Comparison of ENCODE assay signal across 8 cellular contexts in the genomic region with DNA sequence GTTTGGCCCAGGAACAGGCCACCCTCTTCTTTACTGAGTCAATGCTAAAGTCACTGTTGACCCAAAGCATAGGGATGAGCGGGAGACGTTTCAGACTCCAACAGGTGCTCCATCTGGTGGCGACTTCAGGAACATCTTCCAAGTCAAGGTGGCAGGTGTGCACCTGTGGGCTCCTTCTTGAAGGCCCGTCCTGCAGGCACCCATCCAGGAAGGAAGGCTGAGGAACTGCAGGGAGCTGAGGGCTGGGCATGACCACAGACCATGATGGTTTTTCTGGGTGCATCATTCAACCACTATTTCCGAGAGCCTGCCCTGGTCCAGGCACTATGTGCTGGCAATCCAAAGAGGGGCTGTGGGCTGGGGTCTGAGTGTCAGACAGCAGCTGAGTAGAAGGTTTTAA.
DNase-seq lines count a peak whose midpoint lies in the region; ATAC-seq and TF ChIP-seq lines count a peak whose summit lies in the region.

No MANE protein-coding gene starts in this region.

- H3K27me3 ChIP-seq in OCI-LY3 (ENCODE audit: low read depth, low read length) = no peaks in the 10 kb centered on the region

- H3K9me3 ChIP-seq in OCI-LY3 (ENCODE audit: insufficient read depth, low read length) = peaks cover 8% of the 10 kb centered on the region; the same call in 1 of the 2 replicates

- no peaks in the 10 kb centered on the region for H4K20me1 ChIP-seq in OCI-LY3 (ENCODE audit: insufficient read depth, low read length)

- H3K9ac ChIP-seq in OCI-LY3 (ENCODE audit: low read length) = no peak overlapping the region

- no peak overlapping the region for H3K4me2 ChIP-seq in OCI-LY3 (ENCODE audit: low read length)

- no peak overlapping the region for H3K4me3 ChIP-seq in OCI-LY3 (ENCODE audit: low read length)
- no peak overlapping the region for H3K4me3 ChIP-seq in retinal pigment epithelial cell (ENCODE audit: low read length)

- peak; percentile 55 for TF ChIP-seq CTCF in OCI-LY3 (IDR thresholded peaks at IDR 0.05; ENCODE audit: low read depth, low read length)
- TF ChIP-seq CTCF in retinal pigment epithelial cell (conservative IDR thresholded peaks at IDR 0.05; ENCODE audit: low read depth, low read length) = peak; percentile 26

- no peaks in the 10 kb centered on the region for H3K79me2 ChIP-seq in OCI-LY3 (ENCODE audit: low read length)

- intact Hi-C loops in Right ventricle myocardium superior (cut with DNase I) = loop anchor here (10.0 kb wide), 1 partner anchor 848 kb away; no protein-coding TSS in a partner anchor

- peak; percentile 55 for DNase-seq in NCI-H82 (lab: John Stamatoyannopoulos, UW)
- no peak for DNase-seq in NCI-H82 treated with DMSO at 0.1 percent for 48 hours (lab: John Stamatoyannopoulos, UW; ENCODE audit: unreplicated experiment)
- peak; percentile 43 for DNase-seq in activated effector memory CD4-positive, alpha-beta T cell treated with Interleukin-2 at 50 U/mL for 16 hours
- DNase-seq in Right ventricle myocardium superior = peak; percentile 54
- no peak for DNase-seq in retinal pigment epithelial cell (ENCODE audit: low read depth)

- H2AFZ ChIP-seq in OCI-LY3 (ENCODE audit: low read depth, low read length) = no peak overlapping the region

- no peak overlapping the region for H3K27ac ChIP-seq in OCI-LY3 (ENCODE audit: low read length)

- ATAC-seq in Right ventricle myocardium superior (ENCODE audit: poor library complexity) (peak; percentile 75), GM21528 (IDR thresholded peaks at IDR 0.05; ENCODE audit: low FRiP score, unreplicated experiment) (no peak), GM19452 (IDR thresholded peaks at IDR 0.05; ENCODE audit: unreplicated experiment) (no peak)

- H3K4me1 ChIP-seq in OCI-LY3 (ENCODE audit: low read length) = peaks cover 10% of the 10 kb centered on the region

- H3K36me3 ChIP-seq in OCI-LY3 (replicated peaks; ENCODE audit: low read depth, low read length) = no peaks in the 10 kb centered on the region

Comparison
In these comparisons a context has a peak if more than half of its experiments do, and no peak if none do; other contexts are left out.
1. DNase-seq: peak in NCI-H82 (single experiment), activated effector memory CD4-positive, alpha-beta T cell treated with Interleukin-2 at 50 U/mL for 16 hours (single experiment) and Right ventricle myocardium superior (single experiment); none in NCI-H82 treated with DMSO at 0.1 percent for 48 hours (single experiment) and retinal pigment epithelial cell (single experiment).